ENCODE assay signal across 10 cellular contexts in genomic region chr11:96154802-96155520, GRCh38.
A peak's percentile ranks its signal among the peaks of the same experiment; 100 is the strongest.
DNase-seq lines count a peak whose midpoint lies in the region; ATAC-seq, FAIRE-seq and TF ChIP-seq lines count a peak whose summit lies in the region.
"Had no signal": no experiment of that assay in that cellular context is flagged by ENCODE, and none has a peak within 500 bp of the region (broad histone marks: within the 10 kb centered on the region; RNA-seq: fewer than 3 reads in every experiment).

No MANE protein-coding gene starts in this region.

- H3K36me3 Mint-ChIP-seq in activated CD8-positive, alpha-beta T cell treated with anti-CD3 and anti-CD28 coated beads for 36 hours (ENCODE audit: low read depth), result peaks cover 9% of the 10 kb centered on the region
- peaks cover 15% of the 10 kb centered on the region for H3K36me3 Mint-ChIP-seq in activated CD8-positive, alpha-beta T cell treated with anti-CD3 and anti-CD28 coated beads, Interleukin-2, amount 10 ng/mL, durations not matched to agents 7 days and 5 days (ENCODE audit: low read depth)

- peaks cover 62% of the 10 kb centered on the region for H3K4me1 Mint-ChIP-seq in activated CD8-positive, alpha-beta T cell treated with anti-CD3 and anti-CD28 coated beads for 36 hours (ENCODE audit: low read depth)
- peaks cover 31% of the 10 kb centered on the region for H3K4me1 Mint-ChIP-seq in activated CD8-positive, alpha-beta T cell treated with anti-CD3 and anti-CD28 coated beads, Interleukin-2, amount 10 ng/mL, durations not matched to agents 7 days and 5 days (ENCODE audit: low read depth)

- peak overlapping the region; percentile 16 to 74; a peak in 1 of 4 replicates for H3K9ac ChIP-seq in K562 (ENCODE audit: insufficient read depth in 1 of 2, low read depth in 2 of 2, low read length in 2 of 2)

- H3K9me3 ChIP-seq in K562 (replicated peaks; ENCODE audit: control insufficient read depth, insufficient read depth, low read depth, low read length) (no peaks in the 10 kb centered on the region), tibial artery (no peaks in the 10 kb centered on the region)
- H3K9me3 ChIP-seq: pancreas had no signal

- H3K79me2 ChIP-seq in K562 (ENCODE audit: control insufficient read depth, insufficient read depth, low read length), result no peaks in the 10 kb centered on the region; the same call in 2 of the 3 replicates

- BruUV-seq in K562 (replicated peaks; lab: Mats Ljungman, UMichigan), result no TSS peak

- H3K27ac ChIP-seq in K562 (ENCODE audit: extremely low read depth, low read depth, low read length) (peak overlapping the region; percentile 14; the same call in 1 of the 3 replicates), tibial artery (peak overlapping the region; percentile 65 to 73)

- CTCF ChIA-PET in activated CD8-positive, alpha-beta T cell treated with anti-CD3 and anti-CD28 coated beads for 36 hours (lab: Charles Lee), result interaction anchor here (0.8 to 1.9 kb wide), 9 partner anchors 10 to 317 kb away, joined by 3 to 5 read pairs (median 3); no protein-coding TSS in a partner anchor
- CTCF ChIA-PET in activated CD8-positive, alpha-beta T cell treated with anti-CD3 and anti-CD28 coated beads, Interleukin-2, amount 10 ng/mL, durations not matched to agents 7 days and 5 days (lab: Charles Lee), result interaction anchor here (0.9 to 1.5 kb wide), 4 partner anchors 11 to 188 kb away, joined by 4 to 5 read pairs (median 4); partner anchors contain the start of gene MAML2
- CTCF ChIA-PET in K562 (lab: Yijun Ruan, JAX; ENCODE audit: low intra/inter-chr PET ratio), result interaction anchor here (1.1 kb wide), 1 partner anchor 100 kb away, joined by 7 read pairs; no protein-coding TSS in a partner anchor

- TF ChIP-seq RAD21 in K562 (CRISPR knock-in tag; conservative IDR thresholded peaks at IDR 0.05 in 1 of 2, IDR thresholded peaks at IDR 0.05 in 1 of 2), result no peak

- no peak overlapping the region for H2AFZ ChIP-seq in K562 (ENCODE audit: low read depth, low read length)

- no peaks in the 10 kb centered on the region for H3K9me3 Mint-ChIP-seq in activated CD8-positive, alpha-beta T cell treated with anti-CD3 and anti-CD28 coated beads for 36 hours
- no peaks in the 10 kb centered on the region for H3K9me3 Mint-ChIP-seq in activated CD8-positive, alpha-beta T cell treated with anti-CD3 and anti-CD28 coated beads, Interleukin-2, amount 10 ng/mL, durations not matched to agents 7 days and 5 days (ENCODE audit: insufficient read depth)

- peaks cover 12 to 42% of the 10 kb centered on the region in 2 experiments; a peak in 4 of 5 replicates for H3K4me1 ChIP-seq in K562 (replicated peaks in 1 of 2; ENCODE audit: control insufficient read depth in 2 of 2, insufficient read depth in 2 of 2, low read length in 2 of 2)
- peaks cover 0 to 56% (median 45%) of the 10 kb centered on the region in 4 donors for H3K4me1 ChIP-seq in tibial artery
- H3K4me1 ChIP-seq: pancreas had no signal

- H3K36me3 ChIP-seq in K562 (ENCODE audit: control insufficient read depth, insufficient read depth, low read length) (no peaks in the 10 kb centered on the region), tibial artery (no peaks in the 10 kb centered on the region)
- H3K36me3 ChIP-seq: pancreas had no signal

- H3K27ac Mint-ChIP-seq in activated CD8-positive, alpha-beta T cell treated with anti-CD3 and anti-CD28 coated beads for 36 hours, result peak overlapping the region; percentile 47
- H3K27ac Mint-ChIP-seq in activated CD8-positive, alpha-beta T cell treated with anti-CD3 and anti-CD28 coated beads, Interleukin-2, amount 10 ng/mL, durations not matched to agents 7 days and 5 days, result no peak overlapping the region
- H3K27ac Mint-ChIP-seq: B cell had no signal

- TF ChIP-seq POLR2A in K562 (conservative IDR thresholded peaks at IDR 0.05), result no peak

- POLR2A ChIA-PET in activated CD8-positive, alpha-beta T cell treated with anti-CD3 and anti-CD28 coated beads for 36 hours (lab: Charles Lee), result interaction anchor here (0.8 to 1.4 kb wide), 5 partner anchors 8 to 365 kb away, joined by 3 to 4 read pairs (median 3); partner anchors contain the start of genes CEP57 and FAM76B
- POLR2A ChIA-PET in activated CD8-positive, alpha-beta T cell treated with anti-CD3 and anti-CD28 coated beads, Interleukin-2, amount 10 ng/mL, durations not matched to agents 7 days and 5 days (lab: Charles Lee), result interaction anchor here (0.7 kb wide), 1 partner anchor 188 kb away, joined by 4 read pairs; the partner anchor contains the start of gene MAML2
- POLR2A ChIA-PET in K562 (lab: Yijun Ruan, JAX), result interaction anchor here (0.8 to 0.9 kb wide), 4 partner anchors 13 to 188 kb away, joined by 3 to 4 read pairs (median 3); partner anchors contain the start of gene MAML2

- H3K27me3 Mint-ChIP-seq in activated CD8-positive, alpha-beta T cell treated with anti-CD3 and anti-CD28 coated beads for 36 hours, result no peaks in the 10 kb centered on the region
- no peaks in the 10 kb centered on the region for H3K27me3 Mint-ChIP-seq in activated CD8-positive, alpha-beta T cell treated with anti-CD3 and anti-CD28 coated beads, Interleukin-2, amount 10 ng/mL, durations not matched to agents 7 days and 5 days (ENCODE audit: low read depth)
- H3K27me3 Mint-ChIP-seq: B cell had no signal

- no peak for FAIRE-seq in K562 (lab: Jason Lieb, UNC)
- FAIRE-seq: pancreas had no signal

- H4K20me1 ChIP-seq in K562 (replicated peaks; ENCODE audit: control insufficient read depth, insufficient read depth, low read length), result no peaks in the 10 kb centered on the region

- H3K4me3 ChIP-seq in K562, result no peak overlapping the region
- H3K4me3 ChIP-seq in tibial artery, result no peak overlapping the region
- H3K4me3 ChIP-seq: pancreas had no signal

- no peaks in the 10 kb centered on the region for H3K27me3 ChIP-seq in K562 (ENCODE audit: control insufficient read depth in 2 of 2, insufficient read depth in 2 of 2, low read length in 2 of 2)
- H3K27me3 ChIP-seq in tibial artery, result no peaks in the 10 kb centered on the region
- H3K27me3 ChIP-seq: pancreas had no signal

- no peak for DNase-seq in activated CD8-positive, alpha-beta T cell treated with anti-CD3 and anti-CD28 coated beads for 36 hours
- DNase-seq in activated CD8-positive, alpha-beta T cell treated with anti-CD3 and anti-CD28 coated beads, Interleukin-2, amount 10 ng/mL, durations not matched to agents 7 days and 5 days, result no peak
- no peak for DNase-seq in K562 (ENCODE audit: extremely low read depth in 1 of 4, low spot score in 3 of 4)
- DNase-seq in kidney tubule cell (ENCODE audit: low spot score), result peak; percentile 81
- peak in 1 of 2 donors; percentile 71 for DNase-seq in tibial artery
- DNase-seq in effector CD4-positive, alpha-beta T cell, result no peak
- DNase-seq in retina, result no peak

- ATAC-seq in activated CD8-positive, alpha-beta T cell treated with anti-CD3 and anti-CD28 coated beads for 36 hours, result no peak
- ATAC-seq in activated CD8-positive, alpha-beta T cell treated with anti-CD3 and anti-CD28 coated beads, Interleukin-2, amount 10 ng/mL, durations not matched to agents 7 days and 5 days, result no peak
- ATAC-seq in K562 (no peak), HG03159 (IDR thresholded peaks at IDR 0.05; ENCODE audit: unreplicated experiment) (no peak)

- H3K4me3 Mint-ChIP-seq in activated CD8-positive, alpha-beta T cell treated with anti-CD3 and anti-CD28 coated beads for 36 hours, result no peak overlapping the region
- H3K4me3 Mint-ChIP-seq in activated CD8-positive, alpha-beta T cell treated with anti-CD3 and anti-CD28 coated beads, Interleukin-2, amount 10 ng/mL, durations not matched to agents 7 days and 5 days, result no peak overlapping the region
- H3K4me3 Mint-ChIP-seq: B cell had no signal

- no peak for TF ChIP-seq CTCF in activated CD8-positive, alpha-beta T cell treated with anti-CD3 and anti-CD28 coated beads for 36 hours (IDR thresholded peaks at IDR 0.05)
- TF ChIP-seq CTCF in K562 (IDR thresholded peaks at IDR 0.05 in 2 of 3, conservative IDR thresholded peaks at IDR 0.05 in 1 of 3; ENCODE audit: insufficient read depth in 2 of 3, low read depth in 1 of 3, low read length in 3 of 3), result no peak
- TF ChIP-seq CTCF in tibial artery (IDR thresholded peaks at IDR 0.05), result no peak

- H3K9me1 ChIP-seq in K562 (ENCODE audit: control insufficient read depth, insufficient read depth, low read length), result no peaks in the 10 kb centered on the region

- H3K4me2 ChIP-seq in K562 (ENCODE audit: insufficient read depth, low read length), result no peak overlapping the region; the same call in 1 of the 2 replicates

- no peak for TF ChIP-seq EP300 in K562 (IDR thresholded peaks at IDR 0.05; ENCODE audit: low read length)

- in situ Hi-C loops in K562 (cut with MboI), result no loop called here

- 80% methylated on average over 7 of the region's 7 CpGs for WGBS in K562 (ENCODE audit: insufficient coverage, low coverage, missing lambda C conversion rate)

- intact Hi-C loops in activated CD8-positive, alpha-beta T cell treated with anti-CD3 and anti-CD28 coated beads for 36 hours (cut with micrococcal nuclease), result loop anchor here (5.0 kb wide), 1 partner anchor 68 kb away; no protein-coding TSS in a partner anchor
- intact Hi-C loops in K562 (cut with micrococcal nuclease), result loop anchor here (5.0 kb wide), 1 partner anchor 48 kb away; no protein-coding TSS in a partner anchor
- intact Hi-C loops in tibial artery (cut with DNase I; ENCODE audit: low total_unique reads), result no loop called here

TF ChIP-seq in K562, 482 proteins besides CTCF, POLR2A, EP300 and RAD21 (continues in another document):
- TF ChIP-seq ZNF395 (CRISPR knock-in tag; IDR thresholded peaks at IDR 0.05), result 0 out of 2 replicates have a peak, but pooled peaks have one; percentile 8
